8 cellular contexts compared by ENCODE assay signal in genomic region chr5:140401362-140402257, GRCh38. TPM values are rescaled to one million over a fixed set of nuclear protein-coding genes. Genes with fewer than 3 reads are reported as not detected.
A peak's percentile ranks its signal among the peaks of the same experiment; 100 is the strongest.
DNase-seq lines count a peak whose midpoint lies in the region; ATAC-seq and TF ChIP-seq lines count a peak whose summit lies in the region.

A gene with protein sequence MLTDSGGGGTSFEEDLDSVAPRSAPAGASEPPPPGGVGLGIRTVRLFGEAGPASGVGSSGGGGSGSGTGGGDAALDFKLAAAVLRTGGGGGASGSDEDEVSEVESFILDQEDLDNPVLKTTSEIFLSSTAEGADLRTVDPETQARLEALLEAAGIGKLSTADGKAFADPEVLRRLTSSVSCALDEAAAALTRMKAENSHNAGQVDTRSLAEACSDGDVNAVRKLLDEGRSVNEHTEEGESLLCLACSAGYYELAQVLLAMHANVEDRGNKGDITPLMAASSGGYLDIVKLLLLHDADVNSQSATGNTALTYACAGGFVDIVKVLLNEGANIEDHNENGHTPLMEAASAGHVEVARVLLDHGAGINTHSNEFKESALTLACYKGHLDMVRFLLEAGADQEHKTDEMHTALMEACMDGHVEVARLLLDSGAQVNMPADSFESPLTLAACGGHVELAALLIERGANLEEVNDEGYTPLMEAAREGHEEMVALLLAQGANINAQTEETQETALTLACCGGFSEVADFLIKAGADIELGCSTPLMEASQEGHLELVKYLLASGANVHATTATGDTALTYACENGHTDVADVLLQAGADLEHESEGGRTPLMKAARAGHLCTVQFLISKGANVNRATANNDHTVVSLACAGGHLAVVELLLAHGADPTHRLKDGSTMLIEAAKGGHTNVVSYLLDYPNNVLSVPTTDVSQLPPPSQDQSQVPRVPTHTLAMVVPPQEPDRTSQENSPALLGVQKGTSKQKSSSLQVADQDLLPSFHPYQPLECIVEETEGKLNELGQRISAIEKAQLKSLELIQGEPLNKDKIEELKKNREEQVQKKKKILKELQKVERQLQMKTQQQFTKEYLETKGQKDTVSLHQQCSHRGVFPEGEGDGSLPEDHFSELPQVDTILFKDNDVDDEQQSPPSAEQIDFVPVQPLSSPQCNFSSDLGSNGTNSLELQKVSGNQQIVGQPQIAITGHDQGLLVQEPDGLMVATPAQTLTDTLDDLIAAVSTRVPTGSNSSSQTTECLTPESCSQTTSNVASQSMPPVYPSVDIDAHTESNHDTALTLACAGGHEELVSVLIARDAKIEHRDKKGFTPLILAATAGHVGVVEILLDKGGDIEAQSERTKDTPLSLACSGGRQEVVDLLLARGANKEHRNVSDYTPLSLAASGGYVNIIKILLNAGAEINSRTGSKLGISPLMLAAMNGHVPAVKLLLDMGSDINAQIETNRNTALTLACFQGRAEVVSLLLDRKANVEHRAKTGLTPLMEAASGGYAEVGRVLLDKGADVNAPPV (N-terminal part only) (plus strand): TSS chr5:140401833. CDS start chr5:140401968, 135 bp downstream.

- no peaks in the 10 kb centered on the region for H3K27me3 Mint-ChIP-seq in activated CD8-positive, alpha-beta memory T cell treated with anti-CD3 and anti-CD28 coated beads, Interleukin-2, amount 10 ng/mL, durations not matched to agents 7 days and 5 days
- no peaks in the 10 kb centered on the region for H3K27me3 Mint-ChIP-seq in endodermal cell (ENCODE audit: insufficient read depth)

- H2BK5ac ChIP-seq in mesendoderm (ENCODE audit: low read length) = peak within 1 kb of the TSS; percentile 93

- peak within 1 kb of the TSS; percentile 56 for H3K4ac ChIP-seq in mesendoderm (ENCODE audit: low read depth, low read length)

- H3K9ac ChIP-seq in NT2/D1 (ENCODE audit: insufficient read length, low read depth) (peak within 1 kb of the TSS; percentile 98), endodermal cell (ENCODE audit: extremely low read depth, low read length, poor library complexity, severe bottlenecking) (peak within 1 kb of the TSS; percentile 89), mesendoderm (ENCODE audit: low read length) (peak within 1 kb of the TSS; percentile 85)

- DNase-seq in COR-L47 (lab: John Stamatoyannopoulos, UW) (peak; percentile 100), HUDEP-2 (lab: John Stamatoyannopoulos, UW; ENCODE audit: unreplicated experiment in 76 of 76) (peak; percentile 21 to 100 (median 98)), NT2/D1 (ENCODE audit: low read depth, low spot score) (peak; percentile 98), endodermal cell (peak; percentile 99), mesendoderm (peak; percentile 100)
- DNase-seq in activated CD8-positive, alpha-beta memory T cell treated with anti-CD3 and anti-CD28 coated beads, Interleukin-2, amount 10 ng/mL, durations not matched to agents 7 days and 5 days = peak; percentile 99
- peak; percentile 80 for DNase-seq in stimulated activated CD8-positive, alpha-beta memory T cell treated with anti-CD3 and anti-CD28 coated beads, Interleukin-15, amount 100 ng/mL, for 24 hours (ENCODE audit: low read depth)

- CTCF ChIA-PET in activated CD8-positive, alpha-beta memory T cell treated with anti-CD3 and anti-CD28 coated beads, Interleukin-2, amount 10 ng/mL, durations not matched to agents 7 days and 5 days (lab: Charles Lee) = interaction anchor here (0.7 to 3.5 kb wide), 13 partner anchors 9 to 318 kb away, joined by 3 to 13 read pairs (median 4); partner anchors contain the start of genes CD14, EIF4EBP3, IK and NDUFA2

- H4K5ac ChIP-seq in mesendoderm (ENCODE audit: low read length) = no peak within 1 kb of the TSS

- TF ChIP-seq CTCF in endodermal cell (conservative IDR thresholded peaks at IDR 0.05) = no peak

- H3K79me2 ChIP-seq in mesendoderm (ENCODE audit: control insufficient read depth, insufficient read depth, low read length) = peaks cover 47% of the 10 kb centered on the region

- no peaks in the 10 kb centered on the region for H3K4me1 ChIP-seq in NT2/D1 (ENCODE audit: insufficient read depth, insufficient read length)
- no peaks in the 10 kb centered on the region for H3K4me1 ChIP-seq in endodermal cell (ENCODE audit: control insufficient read depth, insufficient read depth, low read length)
- peaks cover 2% of the 10 kb centered on the region for H3K4me1 ChIP-seq in mesendoderm (ENCODE audit: control insufficient read depth, low read depth, low read length)

- H3K56ac ChIP-seq in mesendoderm (ENCODE audit: low read length) = peak within 1 kb of the TSS; percentile 99

- WGBS in endodermal cell (ENCODE audit: insufficient coverage in 1 of 2, insufficient read length in 1 of 2), 2 experiments = 0% methylated on average over 37 to 83 of the region's 83 CpGs
- WGBS in mesendoderm (ENCODE audit: extremely low coverage, insufficient coverage, low lambda C conversion rate) = no CpG with 5 or more reads among the region's 83 CpGs

- H3K4me3 ChIP-seq in NT2/D1 (ENCODE audit: insufficient read length, low read depth) = peak within 1 kb of the TSS; percentile 98
- peak within 1 kb of the TSS; percentile 96 for H3K4me3 ChIP-seq in endodermal cell (ENCODE audit: low read length)
- H3K4me3 ChIP-seq in mesendoderm (ENCODE audit: low read length) = peak within 1 kb of the TSS; percentile 95

- H3K79me1 ChIP-seq in mesendoderm (ENCODE audit: low read length) = no peaks in the 10 kb centered on the region

- H3K27ac ChIP-seq in endodermal cell (ENCODE audit: low read depth, low read length) = peak within 1 kb of the TSS; percentile 94
- peak within 1 kb of the TSS; percentile 84 for H3K27ac ChIP-seq in mesendoderm (ENCODE audit: low read depth, low read length)

- no peak within 1 kb of the TSS for H3K27ac Mint-ChIP-seq in activated CD8-positive, alpha-beta memory T cell treated with anti-CD3 and anti-CD28 coated beads, Interleukin-2, amount 10 ng/mL, durations not matched to agents 7 days and 5 days
- no peak within 1 kb of the TSS for H3K27ac Mint-ChIP-seq in endodermal cell

- H3K18ac ChIP-seq in mesendoderm (ENCODE audit: low read length) = peak within 1 kb of the TSS; percentile 42

- peak within 1 kb of the TSS; percentile 86 for H3K4me2 ChIP-seq in mesendoderm (ENCODE audit: low read length)

- H4K8ac ChIP-seq in mesendoderm (ENCODE audit: low read depth, low read length) = no peak within 1 kb of the TSS

- H2BK120ac ChIP-seq in mesendoderm (ENCODE audit: low read depth, low read length) = no peak within 1 kb of the TSS

- H3K27me3 ChIP-seq in NT2/D1 (ENCODE audit: insufficient read depth, insufficient read length) (no peaks in the 10 kb centered on the region), endodermal cell (ENCODE audit: control insufficient read depth, insufficient read depth, low read length, poor library complexity, severe bottlenecking) (no peaks in the 10 kb centered on the region), mesendoderm (ENCODE audit: insufficient read depth, low read length, poor library complexity) (no peaks in the 10 kb centered on the region)

- H3K9me3 ChIP-seq in NT2/D1 (ENCODE audit: insufficient read depth, low read length) (no peaks in the 10 kb centered on the region), endodermal cell (ENCODE audit: control insufficient read depth, low read length) (no peaks in the 10 kb centered on the region)

- H2AK5ac ChIP-seq in mesendoderm (ENCODE audit: low read length) = no peak within 1 kb of the TSS

- no peak within 1 kb of the TSS for H2BK15ac ChIP-seq in mesendoderm (replicated peaks; ENCODE audit: low read depth)

- H3K9me3 Mint-ChIP-seq in activated CD8-positive, alpha-beta memory T cell treated with anti-CD3 and anti-CD28 coated beads, Interleukin-2, amount 10 ng/mL, durations not matched to agents 7 days and 5 days (ENCODE audit: low read depth) = no peaks in the 10 kb centered on the region
- H3K9me3 Mint-ChIP-seq in endodermal cell = no peaks in the 10 kb centered on the region

- H3K36me3 ChIP-seq in NT2/D1 (ENCODE audit: insufficient read depth, insufficient read length, low read length) (peaks cover 6% of the 10 kb centered on the region), endodermal cell (ENCODE audit: control insufficient read depth, insufficient read depth, low read length) (peaks cover 4% of the 10 kb centered on the region), mesendoderm (ENCODE audit: control insufficient read depth, insufficient read depth, low read length) (no peaks in the 10 kb centered on the region)

- peak; percentile 76 for ATAC-seq in GM21381 (IDR thresholded peaks at IDR 0.05; ENCODE audit: unreplicated experiment)
- peak; percentile 85 for ATAC-seq in activated CD8-positive, alpha-beta memory T cell treated with anti-CD3 and anti-CD28 coated beads, Interleukin-2, amount 10 ng/mL, durations not matched to agents 7 days and 5 days

- peaks cover 36% of the 10 kb centered on the region for H3K4me1 Mint-ChIP-seq in activated CD8-positive, alpha-beta memory T cell treated with anti-CD3 and anti-CD28 coated beads, Interleukin-2, amount 10 ng/mL, durations not matched to agents 7 days and 5 days
- peaks cover 15% of the 10 kb centered on the region for H3K4me1 Mint-ChIP-seq in endodermal cell

- H3K4me3 Mint-ChIP-seq in activated CD8-positive, alpha-beta memory T cell treated with anti-CD3 and anti-CD28 coated beads, Interleukin-2, amount 10 ng/mL, durations not matched to agents 7 days and 5 days = no peak within 1 kb of the TSS
- H3K4me3 Mint-ChIP-seq in endodermal cell = no peak within 1 kb of the TSS

- H3K36me3 Mint-ChIP-seq in activated CD8-positive, alpha-beta memory T cell treated with anti-CD3 and anti-CD28 coated beads, Interleukin-2, amount 10 ng/mL, durations not matched to agents 7 days and 5 days = peaks cover 18% of the 10 kb centered on the region
- peaks cover 7% of the 10 kb centered on the region for H3K36me3 Mint-ChIP-seq in endodermal cell (ENCODE audit: low read depth)

- H3K23ac ChIP-seq in mesendoderm (ENCODE audit: low read length) = no peak within 1 kb of the TSS

RNA-seq across cellular contexts. Expression of the gene that starts here (rescaled TPM):
- 100 to 1,000 TPM; 111 to 124 TPM for total RNA-seq in activated CD8-positive, alpha-beta memory T cell treated with anti-CD3 and anti-CD28 coated beads, Interleukin-2, amount 10 ng/mL, durations not matched to agents 7 days and 5 days
- total RNA-seq in endodermal cell = 10 to 100 TPM; 85.6 to 95.9 TPM
- 95.8 TPM for polyA plus RNA-seq in endodermal cell (2013, experiment 1 of 2)
- 90.5 TPM for polyA plus RNA-seq in endodermal cell (2013, experiment 2 of 2)
- polyA plus RNA-seq in mesendoderm (2013, experiment 1 of 2) = 38.3 TPM
- 37.3 TPM for polyA plus RNA-seq in mesendoderm (2013, experiment 2 of 2)

Comparison
In these comparisons a context has a peak if more than half of its experiments do, and no peak if none do; other contexts are left out.
1. Peak in every context shown above with its lines: DNase-seq, ATAC-seq, H3K4me3 ChIP-seq and H3K27ac ChIP-seq.